ENCODE assay signal across 8 cellular contexts in the genomic region with DNA sequence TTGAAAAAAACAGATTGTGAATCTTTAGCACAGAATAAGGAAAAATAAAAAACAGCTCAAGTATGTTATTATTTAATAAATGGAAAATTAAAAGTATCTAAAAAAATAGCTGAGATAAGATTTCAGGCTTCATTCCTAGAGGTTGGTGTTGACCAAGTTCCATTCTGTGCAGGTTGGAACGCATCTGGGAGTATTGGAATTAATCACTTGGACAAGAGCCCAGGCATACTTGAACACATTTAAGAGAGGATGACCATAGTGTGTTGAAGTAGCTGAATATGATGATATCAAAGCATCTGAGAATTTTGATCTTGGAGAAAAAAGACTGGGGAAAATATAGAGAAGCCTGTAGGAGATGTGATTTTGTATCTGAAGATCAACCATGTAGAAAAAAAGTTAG. TPM values are rescaled to one million over a fixed set of nuclear protein-coding genes. Genes with fewer than 3 reads are reported as not detected.
"Had no signal": no experiment of that assay in that cellular context is flagged by ENCODE, and none has a peak within 500 bp of the region (broad histone marks: within the 10 kb centered on the region; RNA-seq: fewer than 3 reads in every experiment).

No MANE protein-coding gene starts in this region.

- H3K4me2 ChIP-seq: GM23338 had no signal

- H3K4me1 Mint-ChIP-seq: GM23338, H9 had no signal

- H2AFZ ChIP-seq: GM23338 had no signal

- H3K4me3 Mint-ChIP-seq: GM23338, H9 had no signal

- H3K4me3 ChIP-seq: GM23338 had no signal

- DNase-seq: H9, HCEC 1CT, IMR-90 had no signal

- FAIRE-seq: H1, H54, HTR-8/SVneo had no signal

- H3K27ac Mint-ChIP-seq: GM23338, H9 had no signal

RNA-seq across cellular contexts. Expression of gene VCX, which starts 54.6 kb away (rescaled TPM):
- total RNA-seq: H1, H9, HT-29, IMR-90 had no signal
- polyA plus RNA-seq: H1, IMR-90 had no signal
